ENCODE assay signal across 8 cellular contexts in genomic region chr15:90231028-90232017, GRCh38. TPM values are rescaled to one million over a fixed set of nuclear protein-coding genes. Genes with fewer than 3 reads are reported as not detected.
DNase-seq lines count a peak whose midpoint lies in the region; ATAC-seq and TF ChIP-seq lines count a peak whose summit lies in the region.

No MANE protein-coding gene starts in this region.

- 91 to 95% methylated on average over 18 to 27 of the region's 27 CpGs for WGBS in endodermal cell (ENCODE audit: insufficient coverage in 1 of 2, insufficient read length in 1 of 2), 2 experiments

- H3K36me3 Mint-ChIP-seq in endodermal cell (ENCODE audit: low read depth), result peaks cover 9% of the 10 kb centered on the region

- H3K27me3 Mint-ChIP-seq in endodermal cell (ENCODE audit: insufficient read depth), result no peaks in the 10 kb centered on the region

- H3K36me3 ChIP-seq in endodermal cell (ENCODE audit: control insufficient read depth, insufficient read depth, low read length), result peaks cover 6% of the 10 kb centered on the region

- no peak overlapping the region for H3K27ac ChIP-seq in endodermal cell (ENCODE audit: low read depth, low read length)

- no peaks in the 10 kb centered on the region for H3K27me3 ChIP-seq in endodermal cell (ENCODE audit: control insufficient read depth, insufficient read depth, low read length, poor library complexity, severe bottlenecking)

- H3K27ac Mint-ChIP-seq in endodermal cell, result no peak overlapping the region

- ATAC-seq in HG03159 (IDR thresholded peaks at IDR 0.05; ENCODE audit: unreplicated experiment), result no peak

- no peaks in the 10 kb centered on the region for H3K9me3 Mint-ChIP-seq in endodermal cell

- TF ChIP-seq CTCF in GM20000 (IDR thresholded peaks at IDR 0.05; ENCODE audit: extremely low read depth, missing control alignments) (no peak), endodermal cell (conservative IDR thresholded peaks at IDR 0.05) (no peak)

- H3K4me1 Mint-ChIP-seq in endodermal cell, result peaks cover 10% of the 10 kb centered on the region

- H3K9ac ChIP-seq in endodermal cell (ENCODE audit: extremely low read depth, low read length, poor library complexity, severe bottlenecking), result no peak overlapping the region

- no peaks in the 10 kb centered on the region for H3K4me1 ChIP-seq in endodermal cell (ENCODE audit: control insufficient read depth, insufficient read depth, low read length)

- no peak overlapping the region for H3K4me3 ChIP-seq in endodermal cell (ENCODE audit: low read length)

- no peaks in the 10 kb centered on the region for H3K9me3 ChIP-seq in endodermal cell (ENCODE audit: control insufficient read depth, low read length)

- peak overlapping the region; percentile 15 for H3K4me3 Mint-ChIP-seq in endodermal cell

- DNase-seq in GM20000 (ENCODE audit: low spot score), result peak; percentile 78
- peak; percentile 35 to 58 for DNase-seq in activated CD4-positive, alpha-beta T cell treated with anti-CD3 and anti-CD28 coated beads, Interleukin-2, amount 50 U/mL, for 24 hours (ENCODE audit: low read depth in 1 of 2, low spot score in 1 of 2)
- no peak for DNase-seq in endodermal cell
- DNase-seq in stimulated activated CD4-positive, alpha-beta T cell treated with anti-CD3 and anti-CD28 coated beads, Interleukin-2, amount 100 ng/mL, for 4 hours (ENCODE audit: low read depth), result peak; percentile 63
- no peak for DNase-seq in DMS114 treated with DMSO at 0.1 percent for 48 hours (lab: John Stamatoyannopoulos, UW; ENCODE audit: unreplicated experiment)
- no peak for DNase-seq in NCI-H69 (lab: John Stamatoyannopoulos, UW)
- no peak for DNase-seq in dedifferentiated amniotic fluid mesenchymal stem cell (ENCODE audit: extremely low spot score)

RNA-seq across cellular contexts. Expression of gene CIB1, which starts 2.4 kb away (rescaled TPM):
- total RNA-seq in endodermal cell, result 10 to 100 TPM; 31.3 to 34.0 TPM
- polyA plus RNA-seq in endodermal cell (2013, experiment 1 of 2), result 19.0 TPM
- polyA plus RNA-seq in endodermal cell (2013, experiment 2 of 2), result 19.4 TPM

RNA-seq across cellular contexts. Expression of gene GDPGP1, which starts 2.7 kb away (rescaled TPM):
- total RNA-seq in endodermal cell, result 1 to 10 TPM; 4.8 to 5.4 TPM
- 1.9 TPM for polyA plus RNA-seq in endodermal cell (2013, experiment 1 of 2)
- 3.3 TPM for polyA plus RNA-seq in endodermal cell (2013, experiment 2 of 2)

RNA-seq across cellular contexts. Expression of gene TTLL13, which starts 18.0 kb away (rescaled TPM):
- under 1 TPM; 0.15 to 0.46 TPM for total RNA-seq in endodermal cell
- polyA plus RNA-seq in endodermal cell (2013, experiment 1 of 2), result 0.21 TPM
- not detected for polyA plus RNA-seq in endodermal cell (2013, experiment 2 of 2)

RNA-seq across cellular contexts. Expression of gene SEMA4B, which starts 30.2 kb away (rescaled TPM):
- 10 to 100 TPM; 25.1 to 33.1 TPM for total RNA-seq in endodermal cell
- polyA plus RNA-seq in endodermal cell (2013, experiment 1 of 2), result 20.3 TPM
- polyA plus RNA-seq in endodermal cell (2013, experiment 2 of 2), result 19.6 TPM

RNA-seq across cellular contexts. Expression of gene NGRN, which starts 34.1 kb away (rescaled TPM):
- 100 to 1,000 TPM in 1 of 2 donors, 10 to 100 TPM in 1; 89.3 to 103 TPM for total RNA-seq in endodermal cell
- 100 TPM for polyA plus RNA-seq in endodermal cell (2013, experiment 1 of 2)
- polyA plus RNA-seq in endodermal cell (2013, experiment 2 of 2), result 98.5 TPM

Comparison
In these comparisons a context has a peak if more than half of its experiments do, and no peak if none do; other contexts are left out.
1. DNase-seq: peak in GM20000 (single experiment), activated CD4-positive, alpha-beta T cell treated with anti-CD3 and anti-CD28 coated beads, Interleukin-2, amount 50 U/mL, for 24 hours (2 of 2) and stimulated activated CD4-positive, alpha-beta T cell treated with anti-CD3 and anti-CD28 coated beads, Interleukin-2, amount 100 ng/mL, for 4 hours (single experiment); none in endodermal cell (single experiment), DMS114 treated with DMSO at 0.1 percent for 48 hours (single experiment), NCI-H69 (single experiment) and dedifferentiated amniotic fluid mesenchymal stem cell (single experiment).